ENCODE assay signal across 17 cellular contexts in genomic region chr11:100438366-100438765, GRCh38.
"Had no signal": no experiment of that assay in that cellular context is flagged by ENCODE, and none has a peak within 500 bp of the region (broad histone marks: within the 10 kb centered on the region; RNA-seq: fewer than 3 reads in every experiment).

No MANE protein-coding gene starts in this region.

- ATAC-seq: activated CD4-positive, alpha-beta T cell treated with anti-CD3 and anti-CD28 coated beads for 36 hours; activated CD8-positive, alpha-beta T cell treated with anti-CD3 and anti-CD28 coated beads for 36 hours had no signal

- H3K27ac ChIP-seq: KMS-11, PC-9, WERI-Rb-1 had no signal

- H3K9me3 ChIP-seq: SK-N-SH had no signal

- H3K4me3 ChIP-seq: PC-9 had no signal

- H3K36me3 ChIP-seq: WERI-Rb-1 had no signal

- DNase-seq: activated CD4-positive, alpha-beta T cell treated with anti-CD3 and anti-CD28 coated beads for 36 hours; activated CD8-positive, alpha-beta memory T cell treated with anti-CD3 and anti-CD28 coated beads, Interleukin-2, amount 50 U/mL, for 48 hours; activated CD8-positive, alpha-beta T cell treated with anti-CD3 and anti-CD28 coated beads for 36 hours; activated naive CD4-positive, alpha-beta T cell; activated T-cell treated with anti-CD3 and anti-CD28 coated beads, Interleukin-2, amount 50 U/mL, for 1 hour; aorta; NCI-H1092; NCI-H1417; NCI-H2029 treated with DMSO at 0.1 percent for 48 hours; NCI-H345; NCI-H510A; NCI-H69; PC-9; SK-N-SH; T-helper 1 cell; WERI-Rb-1 had no signal
